Comparison of ENCODE assay signal across 12 cellular contexts in genomic region chr5:10229306-10230048, GRCh38. TPM values are rescaled to one million over a fixed set of nuclear protein-coding genes. Genes with fewer than 3 reads are reported as not detected.
DNase-seq lines count a peak whose midpoint lies in the region; TF ChIP-seq lines count a peak whose summit lies in the region.
"Had no signal": no experiment of that assay in that cellular context is flagged by ENCODE, and none has a peak within 500 bp of the region (broad histone marks: within the 10 kb centered on the region; RNA-seq: fewer than 3 reads in every experiment).

No MANE protein-coding gene starts in this region.

- no peaks in the 10 kb centered on the region for H3K4me1 Mint-ChIP-seq in type B pancreatic cell (ENCODE audit: unreplicated experiment)
- no peaks in the 10 kb centered on the region for H3K4me1 Mint-ChIP-seq in activated T-helper 1 cell treated with anti-CD3 and anti-CD28 coated beads, Interleukin-12 subunit alpha, Interleukin-12 subunit beta, Interleukin-2, Interleukin-4 antibody, amounts not matched to agents 30 ng/mL and 10 ng/mL and 1 ng/mL, durations not matched to agents 14 hours and 24 hours and 36 hours (ENCODE audit: low read depth)
- H3K4me1 Mint-ChIP-seq: activated naive CD8-positive, alpha-beta T cell treated with anti-CD3 and anti-CD28 coated beads, Interleukin-2, amount 50 U/mL, for 24 hours; T-helper 17 cell had no signal

- H3K27me3 ChIP-seq in SJSA1 (replicated peaks): no peaks in the 10 kb centered on the region

- DNase-seq in NCI-H748 (lab: John Stamatoyannopoulos, UW; ENCODE audit: unreplicated experiment) (peak; percentile 30), NCI-H748 treated with DMSO at 0.1 percent for 48 hours (lab: John Stamatoyannopoulos, UW) (no peak), SJSA1 (ENCODE audit: low read depth in 1 of 2, low spot score in 2 of 2) (peak; percentile 96 to 98), fibroblast of the aortic adventitia (ENCODE audit: low read depth) (peak; percentile 67), type B pancreatic cell (ENCODE audit: extremely low spot score, unreplicated experiment) (no peak), cerebellar cortex (ENCODE audit: low spot score) (no peak), ecto neural progenitor cell (ENCODE audit: low spot score) (no peak)
- no peak for DNase-seq in activated T-helper 1 cell treated with anti-CD3 and anti-CD28 coated beads, Interleukin-12 subunit alpha, Interleukin-12 subunit beta, Interleukin-2, Interleukin-4 antibody, amounts not matched to agents 30 ng/mL and 10 ng/mL and 1 ng/mL, durations not matched to agents 14 hours and 24 hours and 36 hours (ENCODE audit: low spot score)
- DNase-seq: activated naive CD8-positive, alpha-beta T cell treated with anti-CD3 and anti-CD28 coated beads, Interleukin-2, amount 50 U/mL, for 24 hours; stimulated activated CD4-positive, alpha-beta T cell treated with anti-CD3 and anti-CD28 coated beads, Interleukin-12 subunit alpha, Interleukin-12 subunit beta, amount 100 ng/mL, for 4 hours; T-helper 17 cell had no signal

- H3K27me3 Mint-ChIP-seq in type B pancreatic cell: no peaks in the 10 kb centered on the region
- H3K27me3 Mint-ChIP-seq in activated T-helper 1 cell treated with anti-CD3 and anti-CD28 coated beads, Interleukin-12 subunit alpha, Interleukin-12 subunit beta, Interleukin-2, Interleukin-4 antibody, amounts not matched to agents 30 ng/mL and 10 ng/mL and 1 ng/mL, durations not matched to agents 14 hours and 24 hours and 36 hours (ENCODE audit: insufficient read depth): no peaks in the 10 kb centered on the region
- H3K27me3 Mint-ChIP-seq: activated naive CD8-positive, alpha-beta T cell treated with anti-CD3 and anti-CD28 coated beads, Interleukin-2, amount 50 U/mL, for 24 hours; T-helper 17 cell had no signal

- no peak overlapping the region for H3K27ac Mint-ChIP-seq in type B pancreatic cell
- H3K27ac Mint-ChIP-seq in activated T-helper 1 cell treated with anti-CD3 and anti-CD28 coated beads, Interleukin-12 subunit alpha, Interleukin-12 subunit beta, Interleukin-2, Interleukin-4 antibody, amounts not matched to agents 30 ng/mL and 10 ng/mL and 1 ng/mL, durations not matched to agents 14 hours and 24 hours and 36 hours: no peak overlapping the region
- H3K27ac Mint-ChIP-seq: activated naive CD8-positive, alpha-beta T cell treated with anti-CD3 and anti-CD28 coated beads, Interleukin-2, amount 50 U/mL, for 24 hours; T-helper 17 cell had no signal

- H3K36me3 ChIP-seq in SJSA1: peaks cover 11% of the 10 kb centered on the region

- H3K4me3 Mint-ChIP-seq in type B pancreatic cell: no peak overlapping the region
- no peak overlapping the region for H3K4me3 Mint-ChIP-seq in activated T-helper 1 cell treated with anti-CD3 and anti-CD28 coated beads, Interleukin-12 subunit alpha, Interleukin-12 subunit beta, Interleukin-2, Interleukin-4 antibody, amounts not matched to agents 30 ng/mL and 10 ng/mL and 1 ng/mL, durations not matched to agents 14 hours and 24 hours and 36 hours
- H3K4me3 Mint-ChIP-seq: activated naive CD8-positive, alpha-beta T cell treated with anti-CD3 and anti-CD28 coated beads, Interleukin-2, amount 50 U/mL, for 24 hours; T-helper 17 cell had no signal

- peaks cover 37% of the 10 kb centered on the region for H3K36me3 Mint-ChIP-seq in type B pancreatic cell
- peaks cover 10% of the 10 kb centered on the region for H3K36me3 Mint-ChIP-seq in activated T-helper 1 cell treated with anti-CD3 and anti-CD28 coated beads, Interleukin-12 subunit alpha, Interleukin-12 subunit beta, Interleukin-2, Interleukin-4 antibody, amounts not matched to agents 30 ng/mL and 10 ng/mL and 1 ng/mL, durations not matched to agents 14 hours and 24 hours and 36 hours (ENCODE audit: low read depth)

- peak; percentile 51 for TF ChIP-seq CTCF in fibroblast of the aortic adventitia (IDR thresholded peaks at IDR 0.05; ENCODE audit: insufficient read depth, low read length)
- peak; percentile 32 for TF ChIP-seq CTCF in type B pancreatic cell (conservative IDR thresholded peaks at IDR 0.05)

- H3K4me1 ChIP-seq in SJSA1 (replicated peaks): peaks cover 62% of the 10 kb centered on the region

- H3K4me3 ChIP-seq in SJSA1 (no peak overlapping the region), fibroblast of the aortic adventitia (ENCODE audit: low read depth, low read length) (no peak overlapping the region)
- H3K4me3 ChIP-seq: A549 had no signal

- peaks cover 14% of the 10 kb centered on the region for H3K9me3 Mint-ChIP-seq in type B pancreatic cell
- peaks cover 4% of the 10 kb centered on the region for H3K9me3 Mint-ChIP-seq in activated T-helper 1 cell treated with anti-CD3 and anti-CD28 coated beads, Interleukin-12 subunit alpha, Interleukin-12 subunit beta, Interleukin-2, Interleukin-4 antibody, amounts not matched to agents 30 ng/mL and 10 ng/mL and 1 ng/mL, durations not matched to agents 14 hours and 24 hours and 36 hours
- H3K9me3 Mint-ChIP-seq: activated naive CD8-positive, alpha-beta T cell treated with anti-CD3 and anti-CD28 coated beads, Interleukin-2, amount 50 U/mL, for 24 hours had no signal

- H3K27ac ChIP-seq in SJSA1: peak overlapping the region; percentile 81
- H3K27ac ChIP-seq: A549 had no signal

- no peaks in the 10 kb centered on the region for H3K9me3 ChIP-seq in SJSA1 (replicated peaks)
- H3K9me3 ChIP-seq: A549 had no signal

- intact Hi-C loops in activated T-helper 1 cell treated with anti-CD3 and anti-CD28 coated beads, Interleukin-12 subunit alpha, Interleukin-12 subunit beta, Interleukin-2, Interleukin-4 antibody, amounts not matched to agents 30 ng/mL and 10 ng/mL and 1 ng/mL, durations not matched to agents 14 hours and 24 hours and 36 hours (cut with micrococcal nuclease): no loop called here

RNA-seq across cellular contexts. Expression of gene ATPSCKMT, which starts 20.2 kb away (rescaled TPM):
- total RNA-seq in SJSA1 (2014; rRNA removed; shearing (Covaris generic)): 40.0 and 68.9 TPM in 2 replicates
- total RNA-seq in fibroblast of the aortic adventitia (ENCODE audit: low replicate concordance) (34.3 and 60.9 TPM in 2 replicates), type B pancreatic cell (ENCODE audit: low replicate concordance) (23.6 and 30.5 TPM in 2 replicates)
- 25.1 and 30.4 TPM in 2 replicates for total RNA-seq in activated T-helper 1 cell treated with anti-CD3 and anti-CD28 coated beads, Interleukin-12 subunit alpha, Interleukin-12 subunit beta, Interleukin-2, Interleukin-4 antibody, amounts not matched to agents 30 ng/mL and 10 ng/mL and 1 ng/mL, durations not matched to agents 14 hours and 24 hours and 36 hours

RNA-seq across cellular contexts. Expression of gene CCT5, which starts 20.6 kb away (rescaled TPM):
- 1,250 and 1,372 TPM in 2 replicates for total RNA-seq in SJSA1 (2014; rRNA removed; shearing (Covaris generic))
- 168 and 359 TPM in 2 replicates for total RNA-seq in fibroblast of the aortic adventitia (ENCODE audit: low replicate concordance)
- total RNA-seq in type B pancreatic cell (ENCODE audit: low replicate concordance): 199 and 255 TPM in 2 replicates
- total RNA-seq in activated T-helper 1 cell treated with anti-CD3 and anti-CD28 coated beads, Interleukin-12 subunit alpha, Interleukin-12 subunit beta, Interleukin-2, Interleukin-4 antibody, amounts not matched to agents 30 ng/mL and 10 ng/mL and 1 ng/mL, durations not matched to agents 14 hours and 24 hours and 36 hours: 511 and 512 TPM in 2 replicates

Comparison
In these comparisons a context has a peak if more than half of its experiments do, and no peak if none do; other contexts are left out.
1. DNase-seq: peak in NCI-H748 (single experiment), SJSA1 (2 of 2) and fibroblast of the aortic adventitia (single experiment); none in NCI-H748 treated with DMSO at 0.1 percent for 48 hours (single experiment), type B pancreatic cell (single experiment), cerebellar cortex (single experiment), activated T-helper 1 cell treated with anti-CD3 and anti-CD28 coated beads, Interleukin-12 subunit alpha, Interleukin-12 subunit beta, Interleukin-2, Interleukin-4 antibody, amounts not matched to agents 30 ng/mL and 10 ng/mL and 1 ng/mL, durations not matched to agents 14 hours and 24 hours and 36 hours (single experiment) and ecto neural progenitor cell (single experiment).